Comparison of ENCODE assay signal across 17 cellular contexts in the genomic region with DNA sequence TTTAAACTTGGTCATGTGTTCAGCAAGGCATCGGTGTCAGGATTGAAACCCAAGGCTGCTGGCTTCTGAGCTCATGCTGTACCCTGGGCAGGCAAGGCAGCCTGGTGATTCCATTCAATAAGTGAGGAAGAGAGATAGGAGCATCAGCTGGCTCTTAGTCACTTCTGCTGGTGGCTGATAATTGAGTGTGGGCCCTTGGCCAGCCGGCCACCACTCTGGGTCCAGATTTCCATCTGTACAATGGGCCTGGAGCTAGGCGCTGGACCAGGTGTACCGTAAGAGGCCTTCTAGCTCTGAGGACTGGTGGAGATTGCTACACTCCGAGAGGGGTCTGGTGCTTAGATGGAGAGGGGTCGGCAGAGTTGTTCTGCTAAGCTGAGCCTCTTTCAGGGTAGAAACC. TPM values are rescaled to one million over a fixed set of nuclear protein-coding genes. Genes with fewer than 3 reads are reported as not detected.
A peak's percentile ranks its signal among the peaks of the same experiment; 100 is the strongest.
DNase-seq lines count a peak whose midpoint lies in the region; ATAC-seq and TF ChIP-seq lines count a peak whose summit lies in the region.
"Had no signal": no experiment of that assay in that cellular context is flagged by ENCODE, and none has a peak within 500 bp of the region (broad histone marks: within the 10 kb centered on the region; RNA-seq: fewer than 3 reads in every experiment).

No MANE protein-coding gene starts in this region.

- no peaks in the 10 kb centered on the region for H3K36me3 ChIP-seq in neural progenitor cell
- H3K36me3 ChIP-seq: ascending aorta, neutrophil had no signal

- peaks cover 19% of the 10 kb centered on the region for H3F3A ChIP-seq in neural progenitor cell (ENCODE audit: low read depth)

- no peak for TF ChIP-seq CTCF in neural progenitor cell (IDR thresholded peaks at IDR 0.05)

- no peak overlapping the region for H3K27ac Mint-ChIP-seq in neural progenitor cell
- H3K27ac Mint-ChIP-seq in stimulated activated naive CD8-positive, alpha-beta T cell treated with anti-CD3 and anti-CD28 coated beads, Interleukin-15, amount 100 ng/mL, for 72 hours, result no peak overlapping the region

- peak overlapping the region; percentile 36 for H3K4me3 Mint-ChIP-seq in neural progenitor cell
- no peak overlapping the region for H3K4me3 Mint-ChIP-seq in stimulated activated naive CD8-positive, alpha-beta T cell treated with anti-CD3 and anti-CD28 coated beads, Interleukin-15, amount 100 ng/mL, for 72 hours
- H3K4me3 Mint-ChIP-seq: activated T-cell treated with anti-CD3 and anti-CD28 coated beads, Interleukin-2, amount 50 U/mL, for 4 hours had no signal

- H3K79me2 ChIP-seq in neural progenitor cell (ENCODE audit: low read depth), result peaks cover 90% of the 10 kb centered on the region

- ATAC-seq in stimulated activated naive CD8-positive, alpha-beta T cell treated with anti-CD3 and anti-CD28 coated beads, Interleukin-15, amount 100 ng/mL, for 72 hours, result no peak
- ATAC-seq: activated T-cell treated with anti-CD3 and anti-CD28 coated beads, Interleukin-2, amount 50 U/mL, for 4 hours had no signal

- no peaks in the 10 kb centered on the region for H3K9me3 Mint-ChIP-seq in neural progenitor cell
- no peaks in the 10 kb centered on the region for H3K9me3 Mint-ChIP-seq in stimulated activated naive CD8-positive, alpha-beta T cell treated with anti-CD3 and anti-CD28 coated beads, Interleukin-15, amount 100 ng/mL, for 72 hours
- H3K9me3 Mint-ChIP-seq: activated T-cell treated with anti-CD3 and anti-CD28 coated beads, Interleukin-2, amount 50 U/mL, for 4 hours had no signal

- H3K27ac ChIP-seq in neural progenitor cell, result no peak overlapping the region
- H3K27ac ChIP-seq: KMS-11, neutrophil, SJCRH30 had no signal

- H4K20me1 ChIP-seq in neural progenitor cell (ENCODE audit: low read depth), result peaks cover 83% of the 10 kb centered on the region

- H3K27me3 ChIP-seq in neural progenitor cell, result no peaks in the 10 kb centered on the region
- H3K27me3 ChIP-seq: ascending aorta, SJCRH30 had no signal

- H3K4me2 ChIP-seq in neural progenitor cell, result no peak overlapping the region
- H3K4me2 ChIP-seq: KMS-11 had no signal

- in situ Hi-C loops in ACHN (cut with HindIII; ENCODE audit: low pct_ligation_motif_present, low pct_unique_long_range_greater_than_20kb, low sequenced_read_pairs), result no loop called here

- H2AFZ ChIP-seq in neural progenitor cell (replicated peaks), result no peak overlapping the region

- H3K27me3 Mint-ChIP-seq in neural progenitor cell (ENCODE audit: insufficient read depth, low read depth), result peaks cover 6% of the 10 kb centered on the region
- peaks cover 59% of the 10 kb centered on the region for H3K27me3 Mint-ChIP-seq in stimulated activated naive CD8-positive, alpha-beta T cell treated with anti-CD3 and anti-CD28 coated beads, Interleukin-15, amount 100 ng/mL, for 72 hours

- H3K4me1 Mint-ChIP-seq in neural progenitor cell, result peaks cover 35% of the 10 kb centered on the region
- peaks cover 14% of the 10 kb centered on the region for H3K4me1 Mint-ChIP-seq in stimulated activated naive CD8-positive, alpha-beta T cell treated with anti-CD3 and anti-CD28 coated beads, Interleukin-15, amount 100 ng/mL, for 72 hours

- no peak overlapping the region for H3K9ac ChIP-seq in neural progenitor cell
- H3K9ac ChIP-seq: KMS-11 had no signal

- peak; percentile 40 for DNase-seq in AG08395 (ENCODE audit: low spot score)
- DNase-seq in RPMI7951 (ENCODE audit: low read depth), result peak; percentile 50
- DNase-seq in dermis blood vessel endothelial cell, result peak; percentile 58
- no peak for DNase-seq in neural progenitor cell (ENCODE audit: low spot score)
- DNase-seq in stimulated activated naive CD8-positive, alpha-beta T cell treated with anti-CD3 and anti-CD28 coated beads, Interleukin-15, amount 100 ng/mL, for 72 hours, result no peak
- DNase-seq in NCI-H2196 (lab: John Stamatoyannopoulos, UW; ENCODE audit: unreplicated experiment), result no peak
- DNase-seq in effector CD8-positive, alpha-beta T cell (lab: John Stamatoyannopoulos, UW), result no peak
- DNase-seq in ACHN, result no peak
- DNase-seq: activated T-cell treated with anti-CD3 and anti-CD28 coated beads, Interleukin-2, amount 50 U/mL, for 4 hours; AML-193; effector memory CD4-positive, alpha-beta T cell; hippocampal formation; NCI-H69; SJCRH30 had no signal

- H3K36me3 Mint-ChIP-seq in neural progenitor cell, result peaks cover 1% of the 10 kb centered on the region

- peaks cover 42% of the 10 kb centered on the region for H3K4me1 ChIP-seq in neural progenitor cell

- no peak overlapping the region for H3K4me3 ChIP-seq in neural progenitor cell
- H3K4me3 ChIP-seq: ascending aorta, SJCRH30 had no signal

- no peaks in the 10 kb centered on the region for H3K9me3 ChIP-seq in neural progenitor cell (ENCODE audit: low read depth)
- H3K9me3 ChIP-seq: ascending aorta, neutrophil, SJCRH30 had no signal

RNA-seq across cellular contexts. Expression of gene CD276, which starts 4.3 kb away (rescaled TPM):
- total RNA-seq in RPMI7951 (2014; rRNA removed; shearing (Covaris generic)), result 72.2 and 84.3 TPM in 2 replicates
- total RNA-seq in dermis blood vessel endothelial cell (43.6 and 106 TPM in 2 replicates), neural progenitor cell (ENCODE audit: low replicate concordance) (62.2 and 147 TPM in 2 replicates)

RNA-seq across cellular contexts. Expression of gene NPTN, which starts 55.3 kb away (rescaled TPM):
- total RNA-seq in RPMI7951 (2014; rRNA removed; shearing (Covaris generic)), result 157 and 161 TPM in 2 replicates
- total RNA-seq in dermis blood vessel endothelial cell, result 102 and 136 TPM in 2 replicates
- 84.4 and 110 TPM in 2 replicates for total RNA-seq in neural progenitor cell (ENCODE audit: low replicate concordance)

Comparison
In these comparisons a context has a peak if more than half of its experiments do, and no peak if none do; other contexts are left out.
1. DNase-seq: peak in AG08395 (single experiment), RPMI7951 (single experiment) and dermis blood vessel endothelial cell (single experiment); none in neural progenitor cell (single experiment), stimulated activated naive CD8-positive, alpha-beta T cell treated with anti-CD3 and anti-CD28 coated beads, Interleukin-15, amount 100 ng/mL, for 72 hours (0 of 2), NCI-H2196 (single experiment), effector CD8-positive, alpha-beta T cell (single experiment) and ACHN (single experiment).